ENCODE assay signal across 8 cellular contexts in genomic region chr4:158209825-158210807, GRCh38. TPM values are rescaled to one million over a fixed set of nuclear protein-coding genes. Genes with fewer than 3 reads are reported as not detected.
A peak's percentile ranks its signal among the peaks of the same experiment; 100 is the strongest.
DNase-seq lines count a peak whose midpoint lies in the region; FAIRE-seq and TF ChIP-seq lines count a peak whose summit lies in the region.

TSS of gene TMEM144 (plus strand) at chr4:158210486. CDS start at chr4:158212668, 2,182 bp downstream.

- 16 to 28% methylated on average over 15 to 34 of the region's 34 CpGs for WGBS in endodermal cell (ENCODE audit: insufficient coverage in 1 of 2, insufficient read length in 1 of 2), 2 experiments

- H3K4me1 Mint-ChIP-seq in activated CD4-positive, alpha-beta memory T cell treated with anti-CD3 and anti-CD28 coated beads, Interleukin-2, amount 10 ng/mL, durations not matched to agents 7 days and 5 days: peaks cover 13% of the 10 kb centered on the region
- peaks cover 9% of the 10 kb centered on the region for H3K4me1 Mint-ChIP-seq in endodermal cell

- peaks cover 4% of the 10 kb centered on the region for H3K9me3 ChIP-seq in endodermal cell (ENCODE audit: control insufficient read depth, low read length)

- H3K4me1 ChIP-seq in endodermal cell (ENCODE audit: control insufficient read depth, insufficient read depth, low read length): peaks cover 4% of the 10 kb centered on the region

- peak within 1 kb of the TSS; percentile 61 for H3K4me3 Mint-ChIP-seq in activated CD4-positive, alpha-beta memory T cell treated with anti-CD3 and anti-CD28 coated beads, Interleukin-2, amount 10 ng/mL, durations not matched to agents 7 days and 5 days
- peak within 1 kb of the TSS; percentile 71 for H3K4me3 Mint-ChIP-seq in endodermal cell

- TF ChIP-seq POLR2A in GM12891 (IDR thresholded peaks at IDR 0.05; ENCODE audit: low read depth, low read length) (no peak), NB4 (IDR thresholded peaks at IDR 0.05; ENCODE audit: extremely low read depth, insufficient read length) (no peak)

- no peak within 1 kb of the TSS for H3K27ac Mint-ChIP-seq in activated CD4-positive, alpha-beta memory T cell treated with anti-CD3 and anti-CD28 coated beads, Interleukin-2, amount 10 ng/mL, durations not matched to agents 7 days and 5 days
- H3K27ac Mint-ChIP-seq in endodermal cell: peak within 1 kb of the TSS; percentile 94

- no peaks in the 10 kb centered on the region for H3K27me3 ChIP-seq in endodermal cell (ENCODE audit: control insufficient read depth, insufficient read depth, low read length, poor library complexity, severe bottlenecking)

- H3K36me3 ChIP-seq in endodermal cell (ENCODE audit: control insufficient read depth, insufficient read depth, low read length): no peaks in the 10 kb centered on the region

- FAIRE-seq in GM12891 (lab: Jason Lieb, UNC): peak; percentile 85

- H3K27me3 Mint-ChIP-seq in activated CD4-positive, alpha-beta memory T cell treated with anti-CD3 and anti-CD28 coated beads, Interleukin-2, amount 10 ng/mL, durations not matched to agents 7 days and 5 days: peaks cover 17% of the 10 kb centered on the region
- no peaks in the 10 kb centered on the region for H3K27me3 Mint-ChIP-seq in endodermal cell (ENCODE audit: insufficient read depth)

- POLR2A ChIA-PET in activated CD4-positive, alpha-beta memory T cell treated with anti-CD3 and anti-CD28 coated beads, Interleukin-2, amount 10 ng/mL, durations not matched to agents 7 days and 5 days (lab: Charles Lee): no interaction called here

- CTCF ChIA-PET in activated CD4-positive, alpha-beta memory T cell treated with anti-CD3 and anti-CD28 coated beads, Interleukin-2, amount 10 ng/mL, durations not matched to agents 7 days and 5 days (lab: Charles Lee): interaction anchor here (1.3 kb wide), 1 partner anchor 17 kb away, joined by 4 read pairs; no protein-coding TSS in a partner anchor

- H3K9me3 Mint-ChIP-seq in activated CD4-positive, alpha-beta memory T cell treated with anti-CD3 and anti-CD28 coated beads, Interleukin-2, amount 10 ng/mL, durations not matched to agents 7 days and 5 days: peaks cover 5% of the 10 kb centered on the region
- H3K9me3 Mint-ChIP-seq in endodermal cell: peaks cover 3% of the 10 kb centered on the region

- H3K27ac ChIP-seq in endodermal cell (ENCODE audit: low read depth, low read length): peak within 1 kb of the TSS; percentile 9

- no peak for DNase-seq in GM12891 (ENCODE audit: insufficient read length, low spot score)
- peak; percentile 39 for DNase-seq in HFF-Myc (ENCODE audit: extremely low read depth, low read depth)
- peak; percentile 84 for DNase-seq in NB4 (ENCODE audit: low read depth)
- DNase-seq in activated CD4-positive, alpha-beta memory T cell treated with anti-CD3 and anti-CD28 coated beads, Interleukin-2, amount 10 ng/mL, durations not matched to agents 7 days and 5 days: peak; percentile 48
- peak; percentile 96 for DNase-seq in endodermal cell
- DNase-seq in medulla oblongata (ENCODE audit: extremely low spot score): peak; percentile 96
- peak in 2 of 3 experiments; percentile 14 to 55 for DNase-seq in stimulated activated CD4-positive, alpha-beta T cell treated with anti-CD3 and anti-CD28 coated beads, TNF-alpha, amount 100 ng/mL, for 24 hours (ENCODE audit: low read depth in 3 of 3)
- DNase-seq in cortex of kidney (lab: John Stamatoyannopoulos, UW): no peak

- peak within 1 kb of the TSS; percentile 52 for H3K9ac ChIP-seq in endodermal cell (ENCODE audit: extremely low read depth, low read length, poor library complexity, severe bottlenecking)

- H3K36me3 Mint-ChIP-seq in activated CD4-positive, alpha-beta memory T cell treated with anti-CD3 and anti-CD28 coated beads, Interleukin-2, amount 10 ng/mL, durations not matched to agents 7 days and 5 days (ENCODE audit: low read depth): no peaks in the 10 kb centered on the region
- peaks cover 3% of the 10 kb centered on the region for H3K36me3 Mint-ChIP-seq in endodermal cell (ENCODE audit: low read depth)

- TF ChIP-seq CTCF in HFF-Myc (IDR thresholded peaks at IDR 0.05; ENCODE audit: low read depth, low read length, missing control alignments): no peak
- no peak for TF ChIP-seq CTCF in NB4 (IDR thresholded peaks at IDR 0.05; ENCODE audit: low read depth, low read length)
- peak; percentile 47 for TF ChIP-seq CTCF in endodermal cell (conservative IDR thresholded peaks at IDR 0.05)

- peak within 1 kb of the TSS; percentile 32 for H3K4me3 ChIP-seq in HFF-Myc (replicated peaks; ENCODE audit: low read depth, low read length)
- H3K4me3 ChIP-seq in NB4 (ENCODE audit: low read depth, low read length): peak within 1 kb of the TSS; percentile 53
- H3K4me3 ChIP-seq in endodermal cell (ENCODE audit: low read length): peak within 1 kb of the TSS; percentile 83

TF ChIP-seq in GM12891, 5 proteins besides CTCF, POLR2A, EP300 and RAD21:
- TF ChIP-seq TAF1 (IDR thresholded peaks at IDR 0.05; ENCODE audit: low read depth, low read length) (no peak), POLR2AphosphoS5 (IDR thresholded peaks at IDR 0.05; ENCODE audit: low read depth, low read length) (no peak), POU2F2 (IDR thresholded peaks at IDR 0.05; ENCODE audit: low read depth, low read length) (no peak), PAX5 (IDR thresholded peaks at IDR 0.05; ENCODE audit: insufficient read depth, low read length, severe bottlenecking) (no peak), SPI1 (IDR thresholded peaks at IDR 0.05; ENCODE audit: low read depth, low read length) (no peak)

RNA-seq across cellular contexts. Expression of gene TMEM144, which starts in this region (rescaled TPM):
- 0.94 TPM for polyA plus RNA-seq in GM12891 (2012; ENCODE audit: low read depth, missing spikeins)
- not detected for total RNA-seq in activated CD4-positive, alpha-beta memory T cell treated with anti-CD3 and anti-CD28 coated beads, Interleukin-2, amount 10 ng/mL, durations not matched to agents 7 days and 5 days
- total RNA-seq in endodermal cell: 10 to 100 TPM; 10.6 to 20.3 TPM
- polyA plus RNA-seq in endodermal cell (2013, experiment 1 of 2): 4.0 TPM
- 4.2 TPM for polyA plus RNA-seq in endodermal cell (2013, experiment 2 of 2)

Comparison
In these comparisons a context has a peak if more than half of its experiments do, and no peak if none do; other contexts are left out.
1. RNA of gene TMEM144 (total RNA-seq): 10.6 to 20.3 TPM in endodermal cell; not detected in activated CD4-positive, alpha-beta memory T cell treated with anti-CD3 and anti-CD28 coated beads, Interleukin-2, amount 10 ng/mL, durations not matched to agents 7 days and 5 days; every median in the first group is over 10 times any median in the second.
2. Peak in DNase-seq in activated CD4-positive, alpha-beta memory T cell treated with anti-CD3 and anti-CD28 coated beads, Interleukin-2, amount 10 ng/mL, durations not matched to agents 7 days and 5 days; RNA of the gene not detected or under 1 TPM.
3. DNase-seq: peak in HFF-Myc (single experiment), NB4 (single experiment), endodermal cell (single experiment), medulla oblongata (single experiment) and stimulated activated CD4-positive, alpha-beta T cell treated with anti-CD3 and anti-CD28 coated beads, TNF-alpha, amount 100 ng/mL, for 24 hours (2 of 3); none in GM12891 (single experiment) and cortex of kidney (single experiment).
4. H3K4me3 ChIP-seq: peak in every context shown above with its lines; median percentile 83 in endodermal cell; 53 in NB4; 32 in HFF-Myc.